17 cellular contexts compared by ENCODE assay signal in the genomic region with DNA sequence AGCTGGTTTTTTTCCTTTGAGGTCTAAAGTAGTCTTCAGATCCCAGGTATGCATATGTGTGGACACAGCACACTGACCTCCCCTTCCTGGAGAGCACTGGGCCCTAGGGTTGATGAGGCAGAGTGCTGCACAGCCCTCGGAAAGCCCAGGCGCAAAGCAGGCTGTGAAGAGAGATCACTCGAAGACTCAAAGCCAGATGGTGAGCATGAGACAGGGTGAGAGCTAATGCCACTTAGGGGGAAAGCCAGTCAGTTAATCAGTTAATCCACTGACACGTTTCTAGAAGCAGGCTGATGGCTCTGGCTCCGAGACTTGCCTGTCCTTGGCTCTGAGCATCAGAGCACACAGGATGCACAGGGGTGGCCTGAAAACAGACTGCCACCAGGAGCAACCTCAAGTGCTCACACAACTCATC. TPM values are rescaled to one million over a fixed set of nuclear protein-coding genes. Genes with fewer than 3 reads are reported as not detected.
DNase-seq lines count a peak whose midpoint lies in the region; ATAC-seq and TF ChIP-seq lines count a peak whose summit lies in the region.
"Had no signal": no experiment of that assay in that cellular context is flagged by ENCODE, and none has a peak within 500 bp of the region (broad histone marks: within the 10 kb centered on the region; RNA-seq: fewer than 3 reads in every experiment).

No MANE protein-coding gene starts in this region.

- POLR2A ChIA-PET in RWPE1 (lab: Yijun Ruan, JAX; ENCODE audit: low non-redundant PET) = no interaction called here

- no peak overlapping the region for H3K9ac ChIP-seq in fibroblast of lung (ENCODE audit: insufficient read depth, low read length)

- no peaks in the 10 kb centered on the region for H3K9me3 ChIP-seq in fibroblast of lung (ENCODE audit: control insufficient read depth, insufficient read depth, low read depth, low read length)
- H3K9me3 ChIP-seq in sigmoid colon = no peaks in the 10 kb centered on the region
- H3K9me3 ChIP-seq: heart left ventricle, tibial artery had no signal

- H3K4me1 ChIP-seq in fibroblast of lung (ENCODE audit: control insufficient read depth, extremely low read depth, insufficient read depth, low read length) (peaks cover 11% of the 10 kb centered on the region), sigmoid colon (peaks cover 0 to 78% (median 53%) of the 10 kb centered on the region in 4 donors), foreskin keratinocyte (peaks cover 11% of the 10 kb centered on the region)

- TF ChIP-seq EP300 in sigmoid colon (IDR thresholded peaks at IDR 0.05) = no peak

- no peak for TF ChIP-seq POLR2A in sigmoid colon (IDR thresholded peaks at IDR 0.05)

- H3K27ac ChIP-seq in RWPE1 (peak overlapping the region; percentile 57), fibroblast of lung (ENCODE audit: insufficient read depth, low read length) (peak overlapping the region; percentile 6), sigmoid colon (peak overlapping the region in 3 of 4 donors; percentile 24 to 69 (median 50)), foreskin keratinocyte (no peak overlapping the region)
- H3K27ac ChIP-seq: 22Rv1, tibial artery had no signal

- peak; percentile 61 for DNase-seq in DMS 273 (lab: John Stamatoyannopoulos, UW; ENCODE audit: unreplicated experiment)
- DNase-seq in DMS 273 treated with DMSO at 0.1 percent for 48 hours (lab: John Stamatoyannopoulos, UW) = no peak
- no peak for DNase-seq in RWPE1 (ENCODE audit: low spot score)
- DNase-seq in fibroblast of lung (ENCODE audit: low read depth in 2 of 2) = no peak
- no peak for DNase-seq in sigmoid colon
- no peak for DNase-seq in activated CD8-positive, alpha-beta memory T cell treated with anti-CD3 and anti-CD28 coated beads, Interleukin-2, amount 50 U/mL, for 48 hours
- no peak for DNase-seq in posterior vena cava (ENCODE audit: low spot score)
- DNase-seq in foreskin keratinocyte = no peak
- DNase-seq: activated CD4-positive, CD25-positive, alpha-beta regulatory T cell; activated CD8-positive, alpha-beta memory T cell treated with anti-CD3 and anti-CD28 coated beads, Interleukin-2, amount 50 U/mL, for 4 hours; CD8-positive, alpha-beta memory T cell; heart left ventricle; left cardiac atrium; stimulated activated CD4-positive, alpha-beta T cell treated with anti-CD3 and anti-CD28 coated beads, Interleukin-2, amount 100 ng/mL, for 48 hours; tibial artery had no signal

- no peak for TF ChIP-seq CTCF in RWPE1 (conservative IDR thresholded peaks at IDR 0.05; ENCODE audit: low read depth)
- TF ChIP-seq CTCF in fibroblast of lung (conservative IDR thresholded peaks at IDR 0.05 in 1 of 2, IDR thresholded peaks at IDR 0.05 in 1 of 2; ENCODE audit: low read depth in 1 of 2, low read length in 2 of 2) = no peak
- TF ChIP-seq CTCF in sigmoid colon (IDR thresholded peaks at IDR 0.05) = no peak
- no peak for TF ChIP-seq CTCF in foreskin keratinocyte (conservative IDR thresholded peaks at IDR 0.05)

- no peak overlapping the region for H3K4me3 ChIP-seq in fibroblast of lung (replicated peaks in 1 of 4; ENCODE audit: control extremely low read depth in 1 of 4, insufficient read depth in 1 of 4, low read depth in 3 of 4, low read length in 4 of 4)
- H3K4me3 ChIP-seq in sigmoid colon = no peak overlapping the region
- H3K4me3 ChIP-seq: tibial artery had no signal

- H3K27me3 ChIP-seq in fibroblast of lung (ENCODE audit: control insufficient read depth, insufficient read depth, low read length) (no peaks in the 10 kb centered on the region), sigmoid colon (no peaks in the 10 kb centered on the region), foreskin keratinocyte (no peaks in the 10 kb centered on the region)
- H3K27me3 ChIP-seq: heart left ventricle, tibial artery had no signal

- CTCF ChIA-PET in RWPE1 (lab: Yijun Ruan, JAX) = interaction anchor here (0.6 to 1.2 kb wide), 3 partner anchors 18 to 117 kb away, joined by 3 to 4 read pairs (median 3); no protein-coding TSS in a partner anchor

- no peak overlapping the region for H3K4me2 ChIP-seq in fibroblast of lung (ENCODE audit: extremely low read depth, insufficient read depth, low read length)

- no peak for ATAC-seq in foreskin keratinocyte

- intact Hi-C loops in sigmoid colon (cut with DNase I) = loop anchor here (5.0 kb wide), 1 partner anchor 38 kb away; no protein-coding TSS in a partner anchor
- intact Hi-C loops in posterior vena cava (cut with DNase I) = no loop called here

- H3K79me2 ChIP-seq in fibroblast of lung (ENCODE audit: control insufficient read depth, insufficient read depth, low read length) = no peaks in the 10 kb centered on the region

- 84 to 86% methylated on average over 5 of the region's 5 CpGs for WGBS in sigmoid colon, 2 donors

- peak overlapping the region; percentile 21 for H2AFZ ChIP-seq in fibroblast of lung (ENCODE audit: low read length)

- H4K20me1 ChIP-seq in fibroblast of lung (ENCODE audit: control insufficient read depth, extremely low read depth, insufficient read depth, low read length) = no peaks in the 10 kb centered on the region

- no peaks in the 10 kb centered on the region for H3K36me3 ChIP-seq in fibroblast of lung (ENCODE audit: control insufficient read depth, insufficient read depth, low read length)
- H3K36me3 ChIP-seq in sigmoid colon = no peaks in the 10 kb centered on the region
- H3K36me3 ChIP-seq: tibial artery had no signal

RNA-seq across cellular contexts. Expression of a gene that starts 11.7 kb away (rescaled TPM):
- total RNA-seq in fibroblast of lung = under 0.01 and 0.17 TPM in 2 replicates
- polyA plus RNA-seq in fibroblast of lung = 0.06 TPM in 1 of 2 replicates, not detected in the other
- 0.06 TPM in 1 of 2 replicates, not detected in the other for polyA plus RNA-seq in fibroblast of lung (2012)
- not detected in 2 replicates for polyA minus RNA-seq in fibroblast of lung (ENCODE audit: low replicate concordance)
- total RNA-seq in sigmoid colon = under 1 TPM; 0.14 to 0.83 (median 0.60) TPM
- polyA plus RNA-seq in sigmoid colon = under 1 TPM in 1 of 3 donors, not detected in 2; 0.12 TPM
- under 1 TPM in 1 of 2 donors, not detected in 1; 0.05 TPM for total RNA-seq in posterior vena cava
- 0.03 and 0.11 TPM in 2 replicates for total RNA-seq in foreskin keratinocyte
- polyA plus RNA-seq in foreskin keratinocyte = 0.11 and 0.16 TPM in 2 replicates
- total RNA-seq: CD8-positive, alpha-beta memory T cell; heart left ventricle; T-helper 1 cell treated with Interleukin-12 subunit alpha and Interleukin-12 subunit beta and Interleukin-4 antibody, amounts not matched to agents 30 ng/mL and 1 ng/mL, for 36 hours had no signal
- polyA plus RNA-seq: CD8-positive, alpha-beta memory T cell had no signal

RNA-seq across cellular contexts. Expression of a gene that starts 22.8 kb away (rescaled TPM):
- total RNA-seq in fibroblast of lung (under 0.01 TPM in 1 of 2 replicates, not detected in the other), sigmoid colon (not detected), posterior vena cava (not detected), foreskin keratinocyte (not detected in 2 replicates)
- polyA plus RNA-seq in fibroblast of lung (not detected in 2 replicates), sigmoid colon (under 1 TPM in 1 of 3 donors, not detected in 2; 0.09 TPM), foreskin keratinocyte (not detected in 2 replicates)
- not detected in 2 replicates for polyA plus RNA-seq in fibroblast of lung (2012)
- polyA minus RNA-seq in fibroblast of lung (ENCODE audit: low replicate concordance) = not detected in 2 replicates
- total RNA-seq: CD8-positive, alpha-beta memory T cell; T-helper 1 cell treated with Interleukin-12 subunit alpha and Interleukin-12 subunit beta and Interleukin-4 antibody, amounts not matched to agents 30 ng/mL and 1 ng/mL, for 36 hours had no signal
- polyA plus RNA-seq: CD8-positive, alpha-beta memory T cell had no signal

RNA-seq across cellular contexts. Expression of a gene that starts 33.9 kb away (rescaled TPM):
- total RNA-seq in fibroblast of lung (not detected in 2 replicates), sigmoid colon (not detected), posterior vena cava (under 1 TPM; 0.33 to 0.42 TPM), foreskin keratinocyte (not detected in 2 replicates)
- polyA plus RNA-seq in fibroblast of lung (not detected in 2 replicates), sigmoid colon (not detected), foreskin keratinocyte (not detected in 2 replicates)
- polyA plus RNA-seq in fibroblast of lung (2012) = not detected in 2 replicates
- not detected in 2 replicates for polyA minus RNA-seq in fibroblast of lung (ENCODE audit: low replicate concordance)
- total RNA-seq: CD8-positive, alpha-beta memory T cell; heart left ventricle; T-helper 1 cell treated with Interleukin-12 subunit alpha and Interleukin-12 subunit beta and Interleukin-4 antibody, amounts not matched to agents 30 ng/mL and 1 ng/mL, for 36 hours had no signal
- polyA plus RNA-seq: CD8-positive, alpha-beta memory T cell; heart left ventricle had no signal

RNA-seq across cellular contexts. Expression of a gene that starts 40.8 kb away (rescaled TPM):
- 15.2 and 38.1 TPM in 2 replicates for total RNA-seq in fibroblast of lung
- 22.9 and 73.4 TPM in 2 replicates for polyA plus RNA-seq in fibroblast of lung
- polyA plus RNA-seq in fibroblast of lung (2012) = 25.0 and 77.1 TPM in 2 replicates
- 7.4 and 96.5 TPM in 2 replicates for polyA minus RNA-seq in fibroblast of lung (ENCODE audit: low replicate concordance)
- total RNA-seq in sigmoid colon = 10 to 100 TPM; 14.1 to 42.6 (median 27.0) TPM
- 10 to 100 TPM in 1 of 3 donors, 1 to 10 TPM in 2; 4.8 to 22.5 (median 8.3) TPM for polyA plus RNA-seq in sigmoid colon
- 10 to 100 TPM in 1 of 2 donors, 1 to 10 TPM in 1; 9.9 to 10.5 TPM for total RNA-seq in posterior vena cava
- total RNA-seq in foreskin keratinocyte = 80.6 and 101 TPM in 2 replicates
- 34.3 and 48.4 TPM in 2 replicates for polyA plus RNA-seq in foreskin keratinocyte
